Comparison of ENCODE assay signal across 1 cellular context in the genomic region with DNA sequence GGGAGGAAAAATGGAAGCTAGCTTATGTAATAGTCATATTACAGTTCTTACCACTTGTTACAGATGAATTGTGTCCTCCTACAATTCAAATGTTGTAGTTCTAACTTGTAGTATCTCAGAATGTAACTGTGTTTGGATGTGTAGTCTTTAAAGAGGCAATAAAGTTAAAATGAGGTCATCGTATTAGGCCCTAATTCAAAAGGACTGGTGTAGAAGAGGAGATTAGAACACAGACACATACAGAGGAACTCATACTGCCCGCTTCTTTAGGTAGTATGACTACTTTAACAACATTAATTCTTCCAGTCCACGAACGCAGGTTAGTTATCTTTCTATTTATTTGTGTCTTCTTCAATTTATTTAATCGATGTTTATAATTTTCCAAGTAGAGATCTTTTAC.
TF ChIP-seq lines count a peak whose summit lies in the region.

No MANE protein-coding gene starts in this region.

TF ChIP-seq in HEK293, 187 proteins besides CTCF, POLR2A, EP300 and RAD21 (continued from another document):
- TF ChIP-seq, protein P1, sequence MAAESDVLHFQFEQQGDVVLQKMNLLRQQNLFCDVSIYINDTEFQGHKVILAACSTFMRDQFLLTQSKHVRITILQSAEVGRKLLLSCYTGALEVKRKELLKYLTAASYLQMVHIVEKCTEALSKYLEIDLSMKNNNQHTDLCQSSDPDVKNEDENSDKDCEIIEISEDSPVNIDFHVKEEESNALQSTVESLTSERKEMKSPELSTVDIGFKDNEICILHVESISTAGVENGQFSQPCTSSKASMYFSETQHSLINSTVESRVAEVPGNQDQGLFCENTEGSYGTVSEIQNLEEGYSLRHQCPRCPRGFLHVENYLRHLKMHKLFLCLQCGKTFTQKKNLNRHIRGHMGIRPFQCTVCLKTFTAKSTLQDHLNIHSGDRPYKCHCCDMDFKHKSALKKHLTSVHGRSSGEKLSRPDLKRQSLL (tag by site-specific recombination; IDR thresholded peaks at IDR 0.05) = no peak
- TF ChIP-seq ZNF155 (tag by site-specific recombination; IDR thresholded peaks at IDR 0.05) (no peak), ZNF274 (IDR thresholded peaks at IDR 0.05; ENCODE audit: low read length) (no peak), ZNF274 (tag by site-specific recombination; IDR thresholded peaks at IDR 0.05; ENCODE audit: borderline replicate concordance) (peak; percentile 29; the same call in 1 of the 2 replicates), ZNF558 (tag by site-specific recombination; IDR thresholded peaks at IDR 0.05) (peak; percentile 57; the same call in 1 of the 2 replicates)
